Comparison of ENCODE assay signal across 1 cellular context in the genomic region with DNA sequence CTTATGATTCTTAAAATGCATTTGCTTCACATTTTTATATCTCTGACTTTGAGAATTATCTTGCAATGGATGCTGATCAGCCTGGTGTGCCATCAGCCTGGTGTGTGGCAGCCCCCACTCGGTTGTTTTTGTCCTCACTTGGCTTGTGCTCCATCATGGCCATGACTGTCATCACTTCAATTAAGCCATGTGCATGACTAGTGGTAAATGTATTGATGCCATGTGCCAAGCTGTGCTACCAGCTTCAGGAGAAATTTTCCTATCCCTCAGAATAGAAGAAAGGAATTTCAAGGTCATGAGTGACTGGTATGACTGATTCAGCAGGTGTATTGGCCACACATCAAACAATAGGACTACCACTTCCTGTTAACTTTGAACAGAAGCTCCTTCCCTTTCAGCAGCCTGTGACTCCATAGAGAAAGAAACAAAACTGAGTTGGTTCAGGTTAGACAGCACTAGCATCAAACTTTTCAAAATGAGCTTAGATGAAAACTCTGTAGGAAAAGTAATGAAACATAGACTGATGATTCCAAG.
TF ChIP-seq lines count a peak whose summit lies in the region.

No MANE protein-coding gene starts in this region.

TF ChIP-seq in SK-N-SH treated with all-trans-retinoic acid at 6 μM for 48 hours, 23 proteins besides CTCF, POLR2A, EP300 and RAD21 (continued from another document):
- no peak for TF ChIP-seq OSR1 (CRISPR knock-in tag; IDR thresholded peaks at IDR 0.05)
- no peak for TF ChIP-seq ZNF8 (CRISPR knock-in tag; IDR thresholded peaks at IDR 0.05)
- no peak for TF ChIP-seq ZC3H10 (CRISPR knock-in tag; IDR thresholded peaks at IDR 0.05)
- no peak for TF ChIP-seq CSDC2 (CRISPR knock-in tag; IDR thresholded peaks at IDR 0.05)
